In genomic region chr1:146938242-146938902, GRCh38 we compare ENCODE assay signal across 8 cellular contexts. TPM values are rescaled to one million over a fixed set of nuclear protein-coding genes. Genes with fewer than 3 reads are reported as not detected.
DNase-seq lines count a peak whose midpoint lies in the region; ATAC-seq and TF ChIP-seq lines count a peak whose summit lies in the region.
"Not testable (repeated sequence)": the region's sequence is repeated elsewhere in the genome, so short reads cannot be mapped to it uniquely, and the experiment has no call there.

NBPF12 (plus strand) TSS chr1:146938324; CDS start chr1:146960144, 21,820 bp downstream.

- TF ChIP-seq CTCF in subcutaneous adipose tissue (IDR thresholded peaks at IDR 0.05; ENCODE audit: low read depth): not testable (repeated sequence)

- peaks cover 28% of the 10 kb centered on the region for H3K4me1 Mint-ChIP-seq in activated naive CD4-positive, alpha-beta T cell treated with anti-CD3 and anti-CD28 coated beads, Interleukin-2, amount 10 ng/mL, durations not matched to agents 7 days and 5 days

- H3K4me3 Mint-ChIP-seq in activated naive CD4-positive, alpha-beta T cell treated with anti-CD3 and anti-CD28 coated beads, Interleukin-2, amount 10 ng/mL, durations not matched to agents 7 days and 5 days: peak within 1 kb of the TSS; percentile 91

- CTCF ChIA-PET in activated naive CD4-positive, alpha-beta T cell treated with anti-CD3 and anti-CD28 coated beads, Interleukin-2, amount 10 ng/mL, durations not matched to agents 7 days and 5 days (lab: Charles Lee): not testable (repeated sequence)

- peak within 1 kb of the TSS; percentile 94 for H3K27ac Mint-ChIP-seq in activated naive CD4-positive, alpha-beta T cell treated with anti-CD3 and anti-CD28 coated beads, Interleukin-2, amount 10 ng/mL, durations not matched to agents 7 days and 5 days

- H3K36me3 Mint-ChIP-seq in activated naive CD4-positive, alpha-beta T cell treated with anti-CD3 and anti-CD28 coated beads, Interleukin-2, amount 10 ng/mL, durations not matched to agents 7 days and 5 days: not testable (repeated sequence)

- not testable (repeated sequence) for H3K9me3 Mint-ChIP-seq in activated naive CD4-positive, alpha-beta T cell treated with anti-CD3 and anti-CD28 coated beads, Interleukin-2, amount 10 ng/mL, durations not matched to agents 7 days and 5 days

- DNase-seq in GM04504 (ENCODE audit: low read depth) (peak; percentile 38), NCI-H1105 treated with DMSO at 0.1 percent for 48 hours (lab: John Stamatoyannopoulos, UW) (peak; percentile 85), SKM-1 treated with dmso at 0.1 percent for 144 hours (lab: John Stamatoyannopoulos, UW; ENCODE audit: unreplicated experiment) (peak; percentile 52), globus pallidus (ENCODE audit: low spot score) (peak; percentile 80), occipital lobe (lab: John Stamatoyannopoulos, UW) (peak; percentile 76)
- DNase-seq in activated naive CD4-positive, alpha-beta T cell treated with anti-CD3 and anti-CD28 coated beads, Interleukin-2, amount 10 ng/mL, durations not matched to agents 7 days and 5 days: peak; percentile 93

- peak; percentile 71 for ATAC-seq in HG02623 (IDR thresholded peaks at IDR 0.05; ENCODE audit: unreplicated experiment)

- not testable (repeated sequence) for H3K27me3 Mint-ChIP-seq in activated naive CD4-positive, alpha-beta T cell treated with anti-CD3 and anti-CD28 coated beads, Interleukin-2, amount 10 ng/mL, durations not matched to agents 7 days and 5 days

RNA-seq across cellular contexts. Expression of gene NBPF12, which starts in this region (rescaled TPM):
- total RNA-seq in occipital lobe (17.9 TPM), subcutaneous adipose tissue (10 to 100 TPM; 12.1 to 21.3 (median 18.2) TPM)

Comparison
In these comparisons a context has a peak if more than half of its experiments do, and no peak if none do; other contexts are left out.
1. Peak in every context shown above with its lines: DNase-seq and ATAC-seq.
2. DNase-seq: peak in every context shown above with its lines; median percentile 93 in activated naive CD4-positive, alpha-beta T cell treated with anti-CD3 and anti-CD28 coated beads, Interleukin-2, amount 10 ng/mL, durations not matched to agents 7 days and 5 days; 85 in NCI-H1105 treated with DMSO at 0.1 percent for 48 hours; 80 in globus pallidus; 76 in occipital lobe; 52 in SKM-1 treated with dmso at 0.1 percent for 144 hours; 38 in GM04504.